In genomic region chrX:153874091-153874365, GRCh38 we compare ENCODE assay signal across 34 cellular contexts. TPM values are rescaled to one million over a fixed set of nuclear protein-coding genes. Genes with fewer than 3 reads are reported as not detected.
"Had no signal": no experiment of that assay in that cellular context is flagged by ENCODE, and none has a peak within 500 bp of the region (broad histone marks: within the 10 kb centered on the region; RNA-seq: fewer than 3 reads in every experiment).

No MANE protein-coding gene starts in this region.

- DNase-seq: activated CD4-positive, alpha-beta T cell treated with anti-CD3 and anti-CD28 coated beads, Interleukin-2, amount 10 ng/mL, durations not matched to agents 24 days and 14 days; activated CD4-positive, alpha-beta T cell treated with anti-CD3 and anti-CD28 coated beads, Interleukin-2, amount 50 U/mL, for 4 hours; activated CD8-positive, alpha-beta T cell treated with anti-CD3 and anti-CD28 coated beads for 36 hours; activated effector memory CD4-positive, alpha-beta T cell treated with anti-CD3 and anti-CD28 coated beads, Interleukin-2, amount 50 U/mL, for 16 hours; activated naive CD4-positive, alpha-beta T cell; activated naive CD4-positive, alpha-beta T cell treated with anti-CD3 and anti-CD28 coated beads, Interleukin-2, amount 50 U/mL, for 16 hours; activated naive CD8-positive, alpha-beta T cell treated with anti-CD3 and anti-CD28 coated beads for 36 hours; activated T-cell treated with anti-CD3 and anti-CD28 coated beads, Interleukin-2, amount 50 U/mL, for 1 hour; activated T-cell treated with anti-CD3 and anti-CD28 coated beads, Interleukin-2, amount 50 U/mL, for 72 hours; amniotic stem cell; aorta; Kasumi-1; KG1; MG63; MV-4-11; NCI-H1092; NCI-H1436 treated with DMSO at 0.1 percent for 48 hours; NCI-H2029; NCI-H345; NK-92 treated with Interleukin-12 subunit alpha and Interleukin-12 subunit beta, amount 100 ng/mL, for 24 hours; PC-3; Peyer's patch; RPMI8226; SHP77 treated with DMSO at 0.1 percent for 48 hours; T-helper 1 cell; T-helper 2 cell; T-helper 9 cell had no signal

- H3K9ac ChIP-seq: SK-N-SH had no signal

- H3K9me3 Mint-ChIP-seq: activated CD4-positive, alpha-beta T cell treated with anti-CD3 and anti-CD28 coated beads, Interleukin-2, amount 10 ng/mL, durations not matched to agents 24 days and 14 days; activated CD8-positive, alpha-beta T cell treated with anti-CD3 and anti-CD28 coated beads for 36 hours; activated naive CD8-positive, alpha-beta T cell treated with anti-CD3 and anti-CD28 coated beads for 36 hours; activated T-helper 17 cell treated with anti-CD3 and anti-CD28 coated beads, Interleukin-2, amount 50 U/mL, for 72 hours; central memory CD8-positive, alpha-beta T cell had no signal

- H3K4me2 ChIP-seq: SK-N-SH had no signal

- ATAC-seq: activated CD8-positive, alpha-beta T cell treated with anti-CD3 and anti-CD28 coated beads for 36 hours; activated T-cell treated with anti-CD3 and anti-CD28 coated beads, Interleukin-2, amount 50 U/mL, for 72 hours; activated T-helper 17 cell treated with anti-CD3 and anti-CD28 coated beads, Interleukin-2, amount 50 U/mL, for 72 hours; PC-3 had no signal

- H3K27ac ChIP-seq: cardiac muscle cell, Peyer's patch, SJSA1 had no signal

- H3K4me3 ChIP-seq: cardiac muscle cell, MG63, Peyer's patch, SJSA1 had no signal

- H3K36me3 ChIP-seq: cardiac muscle cell, MG63, Peyer's patch, SJSA1 had no signal

- H3K4me3 Mint-ChIP-seq: activated CD4-positive, alpha-beta T cell treated with anti-CD3 and anti-CD28 coated beads, Interleukin-2, amount 10 ng/mL, durations not matched to agents 24 days and 14 days; activated CD8-positive, alpha-beta T cell treated with anti-CD3 and anti-CD28 coated beads for 36 hours; activated naive CD8-positive, alpha-beta T cell treated with anti-CD3 and anti-CD28 coated beads for 36 hours; activated T-cell treated with anti-CD3 and anti-CD28 coated beads, Interleukin-2, amount 50 U/mL, for 72 hours; activated T-helper 17 cell treated with anti-CD3 and anti-CD28 coated beads, Interleukin-2, amount 50 U/mL, for 72 hours; central memory CD8-positive, alpha-beta T cell had no signal

- H3K36me3 Mint-ChIP-seq: activated naive CD8-positive, alpha-beta T cell treated with anti-CD3 and anti-CD28 coated beads for 36 hours had no signal

- H3K4me1 ChIP-seq: SJSA1 had no signal

- H3K27ac Mint-ChIP-seq: activated CD4-positive, alpha-beta T cell treated with anti-CD3 and anti-CD28 coated beads, Interleukin-2, amount 10 ng/mL, durations not matched to agents 24 days and 14 days; activated CD8-positive, alpha-beta T cell treated with anti-CD3 and anti-CD28 coated beads for 36 hours; activated naive CD8-positive, alpha-beta T cell treated with anti-CD3 and anti-CD28 coated beads for 36 hours; activated T-cell treated with anti-CD3 and anti-CD28 coated beads, Interleukin-2, amount 50 U/mL, for 72 hours; activated T-helper 17 cell treated with anti-CD3 and anti-CD28 coated beads, Interleukin-2, amount 50 U/mL, for 72 hours had no signal

- H3K9me3 ChIP-seq: MG63, Peyer's patch, SJSA1, SK-N-SH had no signal

- H3K27me3 ChIP-seq: cardiac muscle cell, MG63, Peyer's patch, SJSA1 had no signal

- H3K9me2 ChIP-seq: SK-N-SH had no signal

RNA-seq across cellular contexts. Expression of gene AVPR2, which starts 30.4 kb away (rescaled TPM):
- total RNA-seq: activated CD4-positive, alpha-beta T cell treated with anti-CD3 and anti-CD28 coated beads, Interleukin-2, amount 10 ng/mL, durations not matched to agents 24 days and 14 days; activated CD8-positive, alpha-beta memory T cell treated with anti-CD3 and anti-CD28 coated beads for 36 hours; activated CD8-positive, alpha-beta T cell treated with anti-CD3 and anti-CD28 coated beads for 36 hours; activated naive CD8-positive, alpha-beta T cell treated with anti-CD3 and anti-CD28 coated beads for 36 hours; activated T-cell treated with anti-CD3 and anti-CD28 coated beads, Interleukin-2, amount 50 U/mL, for 72 hours; cardiac muscle cell; NCI-H460; PC-3; SJSA1 had no signal
- polyA plus RNA-seq: SK-N-SH had no signal
